In genomic region chr15:55319537-55320325, GRCh38 we compare ENCODE assay signal across 8 cellular contexts. TPM values are rescaled to one million over a fixed set of nuclear protein-coding genes. Genes with fewer than 3 reads are reported as not detected.
DNase-seq lines count a peak whose midpoint lies in the region; ATAC-seq and TF ChIP-seq lines count a peak whose summit lies in the region.

No MANE protein-coding gene starts in this region.

- intact Hi-C loops in heart right ventricle (cut with DNase I) = loop anchor here in 3 of 10 donors (5.0 to 10.0 kb wide), 3 partner anchors 85 to 115 kb away; partner anchors contain the start of genes CCPG1 (in 2 of the 3) and PIERCE2 (in 2 of the 3)
- intact Hi-C loops in Right ventricle myocardium inferior (cut with DNase I) = loop anchor here (5.0 kb wide), 1 partner anchor 88 kb away; the partner anchor contains the start of genes CCPG1 and PIERCE2
- intact Hi-C loops in right cardiac atrium (cut with DNase I) = no loop called here

- H3K4me3 ChIP-seq in heart right ventricle (peak overlapping the region; percentile 60 to 92 (median 84)), right cardiac atrium (ENCODE audit: low read length) (peak overlapping the region; percentile 84), skeletal muscle tissue (ENCODE audit: low read length in 3 of 3) (peak overlapping the region; percentile 89 to 97 (median 95))

- H3K36me3 ChIP-seq in heart right ventricle = peaks cover 0 to 31% (median 0%) of the 10 kb centered on the region in 9 donors
- peaks cover 0 to 2% (median 0%) of the 10 kb centered on the region in 3 donors for H3K36me3 ChIP-seq in skeletal muscle tissue (ENCODE audit: control insufficient read depth in 3 of 3, insufficient read depth in 3 of 3, low read length in 3 of 3)

- ATAC-seq in heart right ventricle = no peak
- ATAC-seq in Right ventricle myocardium inferior = no peak
- ATAC-seq in HG03520 (IDR thresholded peaks at IDR 0.05; ENCODE audit: unreplicated experiment) = peak; percentile 43
- ATAC-seq in WTC11 = no peak
- ATAC-seq in right cardiac atrium = peak in 1 of 2 donors; percentile 43
- ATAC-seq in GM19452 (IDR thresholded peaks at IDR 0.05; ENCODE audit: unreplicated experiment) = no peak

- no peaks in the 10 kb centered on the region for H3K9me3 Mint-ChIP-seq in WTC11

- peak overlapping the region; percentile 89 to 98 (median 97) for H3K9ac ChIP-seq in skeletal muscle tissue (ENCODE audit: low read depth in 1 of 3, low read length in 3 of 3)

- H3K9me3 ChIP-seq in heart right ventricle (no peaks in the 10 kb centered on the region), right cardiac atrium (ENCODE audit: control insufficient read depth, low read length) (no peaks in the 10 kb centered on the region), skeletal muscle tissue (ENCODE audit: control insufficient read depth in 3 of 3, low read length in 3 of 3) (no peaks in the 10 kb centered on the region)

- TF ChIP-seq CTCF in heart right ventricle (IDR thresholded peaks at IDR 0.05) (no peak), WTC11 (IDR thresholded peaks at IDR 0.05) (no peak)

- H3K27ac ChIP-seq in heart right ventricle = peak overlapping the region in 9 of 10 donors; percentile 82 to 98 (median 89)
- no peak overlapping the region for H3K27ac ChIP-seq in right cardiac atrium (ENCODE audit: low read length)
- H3K27ac ChIP-seq in skeletal muscle tissue (ENCODE audit: low read depth, low read length) = peak overlapping the region; percentile 85

- CTCF ChIA-PET in WTC11 (lab: Charles Lee) = interaction anchor here (0.7 to 2.8 kb wide), 2 partner anchors 28 to 89 kb away, joined by 3 to 19 read pairs; partner anchors contain the start of genes CCPG1 and PIERCE2

- H3K36me3 Mint-ChIP-seq in WTC11 = 0 out of 2 replicates have a peak, but pooled peaks cover 3% of the 10 kb centered on the region

- POLR2A ChIA-PET in WTC11 (lab: Charles Lee) = interaction anchor here (0.6 to 1.5 kb wide), 5 partner anchors 24 to 207 kb away, joined by 3 to 5 read pairs (median 3); partner anchors contain the start of genes CCPG1, PIERCE2 and RSL24D1

- H3K27me3 ChIP-seq in heart right ventricle = no peaks in the 10 kb centered on the region
- no peaks in the 10 kb centered on the region for H3K27me3 ChIP-seq in right cardiac atrium (ENCODE audit: control insufficient read depth, insufficient read depth)
- no peaks in the 10 kb centered on the region for H3K27me3 ChIP-seq in skeletal muscle tissue (ENCODE audit: control insufficient read depth in 3 of 3, insufficient read depth in 3 of 3, low read length in 3 of 3)

- DNase-seq in heart right ventricle (no peak), Right ventricle myocardium inferior (ENCODE audit: missing footprints) (no peak), WTC11 (ENCODE audit: low spot score) (no peak), right cardiac atrium (no peak)
- no peak for DNase-seq in stimulated activated CD4-positive, alpha-beta T cell treated with anti-CD3 and anti-CD28 coated beads, Interleukin-2, amount 100 ng/mL, for 48 hours

- no peaks in the 10 kb centered on the region for H3K27me3 Mint-ChIP-seq in WTC11 (ENCODE audit: low read depth)

- no peak overlapping the region for H3K27ac Mint-ChIP-seq in WTC11

- 67 to 69% methylated on average over 5 of the region's 5 CpGs for WGBS in heart right ventricle, 2 donors
- WGBS in right cardiac atrium = 61% methylated on average over 5 of the region's 5 CpGs

- H3K4me3 Mint-ChIP-seq in WTC11 = peak overlapping the region; percentile 94

- peaks cover 36% of the 10 kb centered on the region for H3K4me1 Mint-ChIP-seq in WTC11

- H3K4me1 ChIP-seq in heart right ventricle (peaks cover 0 to 38% (median 29%) of the 10 kb centered on the region in 9 donors), right cardiac atrium (ENCODE audit: control insufficient read depth, insufficient read depth, low read length) (peaks cover 1% of the 10 kb centered on the region), skeletal muscle tissue (ENCODE audit: control insufficient read depth in 3 of 3, insufficient read depth in 3 of 3, low read length in 3 of 3) (peaks cover 0 to 8% (median 5%) of the 10 kb centered on the region in 3 donors)

TF ChIP-seq in WTC11, 78 proteins besides CTCF, POLR2A, EP300 and RAD21:
- peak; percentile 76; the same call in 1 of the 2 replicates for TF ChIP-seq GTF2I (CRISPR knock-in tag; conservative IDR thresholded peaks at IDR 0.05)
- no peak for TF ChIP-seq SP1 (CRISPR knock-in tag; conservative IDR thresholded peaks at IDR 0.05)
- no peak for TF ChIP-seq ZMAT4 (CRISPR knock-in tag; IDR thresholded peaks at IDR 0.05)
- no peak for TF ChIP-seq HMGXB4 (CRISPR knock-in tag; IDR thresholded peaks at IDR 0.05)
TF ChIP-seq in WTC11: peak in this region for 1.

RNA-seq across cellular contexts. Expression of gene PIGB, which starts 0.7 kb away (rescaled TPM):
- total RNA-seq in heart right ventricle = 1 to 10 TPM; 1.4 to 4.3 (median 3.1) TPM
- polyA plus RNA-seq in heart right ventricle = 1 to 10 TPM; 2.7 to 9.9 TPM
- 3.2 TPM for total RNA-seq in Right ventricle myocardium inferior
- 5.2 to 8.7 TPM (median 6.9 TPM) in 3 replicates for total RNA-seq in WTC11 (2021)
- 1 to 10 TPM; 3.2 to 6.7 (median 5.4) TPM for total RNA-seq in right cardiac atrium
- 5.3 TPM for polyA plus RNA-seq in right cardiac atrium
- 5.2 TPM for total RNA-seq in skeletal muscle tissue

RNA-seq across cellular contexts. Expression of gene PIGBOS1, which starts 0.8 kb away (rescaled TPM):
- total RNA-seq in heart right ventricle = 1 to 10 TPM; 3.3 to 8.7 (median 7.4) TPM
- polyA plus RNA-seq in heart right ventricle = 10 to 100 TPM; 17.7 to 20.5 TPM
- 7.0 TPM for total RNA-seq in Right ventricle myocardium inferior
- total RNA-seq in WTC11 (2021) = 11.2 to 13.0 TPM (median 11.9 TPM) in 3 replicates
- total RNA-seq in right cardiac atrium = 10 to 100 TPM in 1 of 4 donors, 1 to 10 TPM in 3; 8.0 to 10.2 (median 9.0) TPM
- 21.5 TPM for polyA plus RNA-seq in right cardiac atrium
- 6.8 TPM for total RNA-seq in skeletal muscle tissue

RNA-seq across cellular contexts. Expression of gene RAB27A, which starts 30.1 kb away (rescaled TPM):
- total RNA-seq in heart right ventricle (10 to 100 TPM in 2 of 10 donors, 1 to 10 TPM in 8; 3.0 to 13.9 (median 4.3) TPM), Right ventricle myocardium inferior (6.1 TPM), WTC11 (2021) (4.7 to 8.0 TPM (median 7.3 TPM) in 3 replicates), right cardiac atrium (10 to 100 TPM in 2 of 4 donors, 1 to 10 TPM in 2; 7.6 to 18.0 (median 9.7) TPM), skeletal muscle tissue (3.7 TPM)
- polyA plus RNA-seq in heart right ventricle (1 to 10 TPM; 3.0 to 6.3 TPM), right cardiac atrium (3.0 TPM)
